ENCODE assay signal across 29 cellular contexts in the genomic region with DNA sequence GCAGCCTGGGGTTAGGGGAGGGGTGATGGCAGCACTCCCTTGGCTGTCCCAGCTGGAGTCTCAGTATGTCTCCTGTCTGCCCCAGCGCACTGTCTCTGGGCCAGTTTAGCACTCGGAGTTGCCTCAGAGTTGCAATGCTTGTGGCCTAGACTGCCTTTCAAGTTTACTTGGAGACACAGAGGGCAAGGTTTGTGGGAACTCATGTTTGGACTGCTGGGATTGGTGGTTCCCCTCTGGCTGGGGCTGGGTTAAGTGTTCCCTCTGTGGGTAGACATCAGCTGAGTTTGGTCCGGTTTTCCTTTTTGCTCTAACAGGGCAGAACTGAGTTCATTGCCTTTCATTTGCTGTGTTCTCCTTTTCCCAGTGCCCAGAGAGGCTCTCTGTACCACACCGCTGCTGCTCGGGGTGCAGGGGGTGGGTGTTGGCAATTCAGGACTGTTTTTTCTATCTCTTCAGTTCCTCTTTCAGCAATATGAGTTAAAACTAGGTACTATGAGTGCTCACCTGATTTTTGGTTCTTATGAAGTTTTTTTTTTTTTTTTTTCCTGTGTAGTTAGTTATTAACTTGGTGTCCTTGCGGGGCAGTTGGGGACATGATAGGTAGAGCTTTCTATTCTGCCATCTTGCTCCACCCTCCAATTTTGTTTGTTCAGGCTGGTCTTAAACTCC. TPM values are rescaled to one million over a fixed set of nuclear protein-coding genes. Genes with fewer than 3 reads are reported as not detected.
DNase-seq lines count a peak whose midpoint lies in the region; ATAC-seq and TF ChIP-seq lines count a peak whose summit lies in the region.
"Had no signal": no experiment of that assay in that cellular context is flagged by ENCODE, and none has a peak within 500 bp of the region (broad histone marks: within the 10 kb centered on the region; RNA-seq: fewer than 3 reads in every experiment).

No MANE protein-coding gene starts in this region.

- peak; percentile 68 for ATAC-seq in GM21723 (IDR thresholded peaks at IDR 0.05; ENCODE audit: unreplicated experiment)
- peak; percentile 76 to 82 for ATAC-seq in lower lobe of right lung
- no peak for ATAC-seq in GM19455 (IDR thresholded peaks at IDR 0.05; ENCODE audit: unreplicated experiment)
- ATAC-seq: activated CD8-positive, alpha-beta T cell treated with anti-CD3 and anti-CD28 coated beads for 36 hours; CD8-positive, alpha-beta T cell had no signal

- H3K79me2 ChIP-seq in OCI-LY3 (ENCODE audit: low read length): no peaks in the 10 kb centered on the region

- intact Hi-C loops in CD14-positive monocyte (cut with micrococcal nuclease) (no loop called here), lower lobe of right lung (cut with DNase I) (no loop called here)

- no peak overlapping the region; the same call in 1 of the 2 replicates for H2AFZ ChIP-seq in OCI-LY3 (ENCODE audit: low read depth, low read length)

- H3K9me3 ChIP-seq in OCI-LY3 (ENCODE audit: insufficient read depth, low read length) (0 out of 2 replicates have a peak, but pooled peaks cover 7% of the 10 kb centered on the region), lower lobe of right lung (no peaks in the 10 kb centered on the region), right atrium auricular region (peaks cover 0 to 21% of the 10 kb centered on the region in 2 donors)
- H3K9me3 ChIP-seq: SK-N-SH, tibial artery had no signal

- peak overlapping the region; percentile 47 for H3K4me2 ChIP-seq in OCI-LY3 (ENCODE audit: low read length)
- H3K4me2 ChIP-seq: SK-N-SH had no signal

- H3K4me1 ChIP-seq in OCI-LY3 (ENCODE audit: low read length) (peaks cover 18% of the 10 kb centered on the region), lower lobe of right lung (peaks cover 8% of the 10 kb centered on the region), right atrium auricular region (no peaks in the 10 kb centered on the region)

- DNase-seq in CD14-positive monocyte (ENCODE audit: low spot score): no peak
- peak; percentile 48 for DNase-seq in lower lobe of right lung
- DNase-seq in right atrium auricular region (ENCODE audit: low spot score): no peak
- no peak for DNase-seq in middle frontal gyrus (ENCODE audit: extremely low spot score, low spot score)
- DNase-seq in DMS114 treated with DMSO at 0.1 percent for 48 hours (lab: John Stamatoyannopoulos, UW; ENCODE audit: unreplicated experiment): no peak
- DNase-seq: activated CD4-positive, CD25-positive, alpha-beta regulatory T cell treated with anti-CD3 and anti-CD28 coated beads, Interleukin-2, amount 50 U/mL, for 72 hours; activated CD8-positive, alpha-beta T cell treated with anti-CD3 and anti-CD28 coated beads for 36 hours; AML-193; anterior cingulate cortex; CD8-positive, alpha-beta T cell; cortex of kidney; DMS53; esophagus squamous epithelium; foreskin melanocyte; heart right ventricle; kidney glomerular epithelial cell; mesenchymal stem cell; NCI-H2081; NCI-H226; NCI-H748 treated with DMSO at 0.1 percent for 48 hours; SK-N-SH; stomach; tibial artery had no signal

- no peaks in the 10 kb centered on the region for H3K27me3 Mint-ChIP-seq in CD14-positive monocyte (ENCODE audit: low read depth in 3 of 3)
- H3K27me3 Mint-ChIP-seq: activated CD8-positive, alpha-beta T cell treated with anti-CD3 and anti-CD28 coated beads for 36 hours; activated naive CD8-positive, alpha-beta T cell had no signal

- H3K36me3 Mint-ChIP-seq in CD14-positive monocyte: peaks cover 31 to 47% of the 10 kb centered on the region in 2 donors

- H3K27me3 ChIP-seq in OCI-LY3 (ENCODE audit: low read depth, low read length) (no peaks in the 10 kb centered on the region), lower lobe of right lung (ENCODE audit: low read depth) (no peaks in the 10 kb centered on the region), right atrium auricular region (no peaks in the 10 kb centered on the region)
- H3K27me3 ChIP-seq: cardiac muscle cell, esophagus squamous epithelium, heart right ventricle, stomach, tibial artery had no signal

- peak overlapping the region in 4 of 7 donors; percentile 18 to 65 (median 42) for H3K27ac Mint-ChIP-seq in CD14-positive monocyte
- H3K27ac Mint-ChIP-seq: activated CD8-positive, alpha-beta T cell treated with anti-CD3 and anti-CD28 coated beads for 36 hours; activated naive CD8-positive, alpha-beta T cell; CD8-positive, alpha-beta T cell; T-helper 1 cell treated with Interleukin-12 subunit alpha and Interleukin-12 subunit beta and Interleukin-4 antibody, amounts not matched to agents 30 μg/mL and 1 μg/mL, for 36 hours had no signal

- peaks cover 16% of the 10 kb centered on the region for H3K4me1 Mint-ChIP-seq in CD14-positive monocyte

- peak overlapping the region; percentile 69 for H3K27ac ChIP-seq in OCI-LY3 (ENCODE audit: low read length)
- no peak overlapping the region for H3K27ac ChIP-seq in lower lobe of right lung
- no peak overlapping the region for H3K27ac ChIP-seq in right atrium auricular region
- H3K27ac ChIP-seq: cardiac muscle cell, esophagus squamous epithelium, heart right ventricle, tibial artery had no signal

- no peak overlapping the region for H3K4me3 Mint-ChIP-seq in CD14-positive monocyte
- H3K4me3 Mint-ChIP-seq: activated CD8-positive, alpha-beta T cell treated with anti-CD3 and anti-CD28 coated beads for 36 hours; activated naive CD8-positive, alpha-beta T cell; CD8-positive, alpha-beta T cell; T-helper 1 cell treated with Interleukin-12 subunit alpha and Interleukin-12 subunit beta and Interleukin-4 antibody, amounts not matched to agents 30 μg/mL and 1 μg/mL, for 36 hours had no signal

- H3K4me3 ChIP-seq in OCI-LY3 (ENCODE audit: low read length) (peak overlapping the region; percentile 6; the same call in 1 of the 2 replicates), lower lobe of right lung (no peak overlapping the region), right atrium auricular region (no peak overlapping the region)
- H3K4me3 ChIP-seq: cardiac muscle cell, esophagus squamous epithelium, heart right ventricle, stomach, tibial artery had no signal

- H3K9me3 Mint-ChIP-seq in CD14-positive monocyte: peaks cover 3 to 20% (median 15%) of the 10 kb centered on the region in 7 donors

- no peaks in the 10 kb centered on the region for H4K20me1 ChIP-seq in OCI-LY3 (ENCODE audit: insufficient read depth, low read length)

- peaks cover 18% of the 10 kb centered on the region for H3K36me3 ChIP-seq in OCI-LY3 (replicated peaks; ENCODE audit: low read depth, low read length)
- peaks cover 22% of the 10 kb centered on the region for H3K36me3 ChIP-seq in lower lobe of right lung
- H3K36me3 ChIP-seq in right atrium auricular region: peaks cover 22% of the 10 kb centered on the region

- H3K9ac ChIP-seq in OCI-LY3 (ENCODE audit: low read length): peak overlapping the region; percentile 11; the same call in 1 of the 2 replicates
- H3K9ac ChIP-seq: SK-N-SH had no signal

- no peak for TF ChIP-seq CTCF in CD14-positive monocyte (IDR thresholded peaks at IDR 0.05)
- TF ChIP-seq CTCF in OCI-LY3 (IDR thresholded peaks at IDR 0.05; ENCODE audit: low read depth, low read length): no peak
- TF ChIP-seq CTCF in lower lobe of right lung (IDR thresholded peaks at IDR 0.05): no peak
- TF ChIP-seq CTCF in right atrium auricular region (IDR thresholded peaks at IDR 0.05): no peak

RNA-seq across cellular contexts. Expression of a gene that starts 17.2 kb away (rescaled TPM):
- 1 to 10 TPM; 5.8 to 6.0 TPM for polyA plus RNA-seq in CD14-positive monocyte
- 11.1 TPM for total RNA-seq in lower lobe of right lung
- total RNA-seq in right atrium auricular region: 1 to 10 TPM; 7.1 to 8.5 TPM
